1 cellular context compared by ENCODE assay signal in genomic region chr2:55119711-55120487, GRCh38.
TF ChIP-seq lines count a peak whose summit lies in the region.

No MANE protein-coding gene starts in this region.

TF ChIP-seq in K562, 482 proteins besides CTCF, POLR2A, EP300 and RAD21 (continued from another document and continues in another):
- TF ChIP-seq ARID3B (CRISPR knock-in tag; IDR thresholded peaks at IDR 0.05; ENCODE audit: borderline replicate concordance) = no peak
- no peak for TF ChIP-seq NR4A1 (CRISPR knock-in tag; IDR thresholded peaks at IDR 0.05)
- peak; percentile 70; the same call in 1 of the 2 replicates for TF ChIP-seq NR4A1 (tag; IDR thresholded peaks at IDR 0.05)
- TF ChIP-seq POLR2G (IDR thresholded peaks at IDR 0.05; ENCODE audit: low read depth, low read length) = 0 out of 2 replicates have a peak, but pooled peaks have one; percentile 34
- TF ChIP-seq ZNF311 (CRISPR knock-in tag; IDR thresholded peaks at IDR 0.05) = peak; percentile 38; the same call in 1 of the 2 replicates
- peak; percentile 67 for TF ChIP-seq ZNF592 (IDR thresholded peaks at IDR 0.05)
- TF ChIP-seq MAFG (tag; conservative IDR thresholded peaks at IDR 0.05) = peak; percentile 36; the same call in 1 of the 2 replicates
- no peak for TF ChIP-seq ZNF12 (CRISPR knock-in tag; IDR thresholded peaks at IDR 0.05)
- TF ChIP-seq MGA (IDR thresholded peaks at IDR 0.05) = peak; percentile 38; the same call in 1 of the 2 replicates
- TF ChIP-seq CREB3 (tag; conservative IDR thresholded peaks at IDR 0.05; ENCODE audit: low read depth) = 0 out of 2 replicates have a peak, but pooled peaks have one; percentile 63
- TF ChIP-seq ETS2 (tag; IDR thresholded peaks at IDR 0.05; ENCODE audit: borderline replicate concordance, poor library complexity, severe bottlenecking) = no peak
- peak; percentile 69; the same call in 1 of the 2 replicates for TF ChIP-seq ZBTB17 (CRISPR knock-in tag; IDR thresholded peaks at IDR 0.05)
- no peak for TF ChIP-seq RHOXF2B (CRISPR knock-in tag; conservative IDR thresholded peaks at IDR 0.05)
- no peak for TF ChIP-seq NCOA4 (IDR thresholded peaks at IDR 0.05; ENCODE audit: partially characterized antibody)
- 0 out of 2 replicates have a peak, but pooled peaks have one; percentile 10 for TF ChIP-seq REST (CRISPR knock-in tag; IDR thresholded peaks at IDR 0.05; ENCODE audit: low read depth)
- no peak for TF ChIP-seq ZNF407 (IDR thresholded peaks at IDR 0.05; ENCODE audit: low read depth)
